Comparison of ENCODE assay signal across 16 cellular contexts in the genomic region with DNA sequence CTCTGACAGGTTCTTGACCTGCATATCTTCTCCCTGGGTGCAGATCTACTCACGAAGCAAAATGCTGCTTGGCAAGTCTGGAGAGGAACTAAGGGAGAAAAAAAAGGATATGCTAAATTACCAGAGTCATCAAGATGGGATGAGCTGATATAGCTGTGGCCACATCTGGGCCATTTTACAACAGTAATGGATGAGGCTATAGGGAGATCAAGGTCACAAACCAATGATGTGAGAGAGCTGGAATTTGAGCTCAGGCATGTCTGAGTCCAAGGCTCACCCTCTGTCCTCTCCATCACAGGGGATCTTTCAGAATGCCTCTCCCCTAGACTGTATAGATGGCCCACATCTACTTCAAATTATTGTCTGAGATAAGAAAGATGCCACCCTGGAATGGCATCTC. TPM values are rescaled to one million over a fixed set of nuclear protein-coding genes. Genes with fewer than 3 reads are reported as not detected.
"Had no signal": no experiment of that assay in that cellular context is flagged by ENCODE, and none has a peak within 500 bp of the region (broad histone marks: within the 10 kb centered on the region; RNA-seq: fewer than 3 reads in every experiment).

No MANE protein-coding gene starts in this region.

- H3K27me3 Mint-ChIP-seq: activated CD4-positive, alpha-beta memory T cell treated with anti-CD3 and anti-CD28 coated beads, Interleukin-2, amount 10 ng/mL, durations not matched to agents 7 days and 5 days; activated naive CD8-positive, alpha-beta T cell treated with anti-CD3 and anti-CD28 coated beads, Interleukin-2, amount 50 U/mL, for 24 hours; stimulated activated naive B cell treated with anti-CD40 and anti-IgM and Interleukin-4, amounts not matched to agents 10 μg/mL and 1 μg/mL and 100 μg/mL, for 72 hours had no signal

- H3K9me3 Mint-ChIP-seq: activated CD4-positive, alpha-beta memory T cell treated with anti-CD3 and anti-CD28 coated beads, Interleukin-2, amount 10 ng/mL, durations not matched to agents 7 days and 5 days; activated naive CD4-positive, alpha-beta T cell treated with anti-CD3 and anti-CD28 coated beads for 36 hours; activated naive CD8-positive, alpha-beta T cell treated with anti-CD3 and anti-CD28 coated beads, Interleukin-2, amount 50 U/mL, for 24 hours; nephron; stimulated activated naive B cell treated with anti-CD40 and anti-IgM and Interleukin-4, amounts not matched to agents 10 μg/mL and 1 μg/mL and 100 μg/mL, for 72 hours; T-helper 2 cell treated with Interferon-gamma antibody and Interleukin-4, amounts not matched to agents 5 μg/mL and 100 μg/mL, for 36 hours had no signal

- H3K4me1 ChIP-seq: ascending aorta, breast epithelium, spleen had no signal

- H3K27me3 ChIP-seq: ascending aorta, breast epithelium, heart right ventricle, spleen had no signal

- H3K9me3 ChIP-seq: ascending aorta, breast epithelium, heart right ventricle, spleen had no signal

- H3K36me3 Mint-ChIP-seq: stimulated activated naive B cell treated with anti-CD40 and anti-IgM and Interleukin-4, amounts not matched to agents 10 μg/mL and 1 μg/mL and 100 μg/mL, for 72 hours had no signal

- DNase-seq: activated CD4-positive, alpha-beta memory T cell treated with anti-CD3 and anti-CD28 coated beads, Interleukin-2, amount 10 ng/mL, durations not matched to agents 7 days and 5 days; activated CD4-positive, alpha-beta T cell treated with anti-CD3 and anti-CD28 coated beads for 48 hours; activated CD4-positive, CD25-positive, alpha-beta regulatory T cell; activated naive CD4-positive, alpha-beta T cell treated with anti-CD3 and anti-CD28 coated beads for 36 hours; activated naive CD8-positive, alpha-beta T cell treated with anti-CD3 and anti-CD28 coated beads, Interleukin-2, amount 50 U/mL, for 24 hours; activated T-cell treated with anti-CD3 and anti-CD28 coated beads, Interleukin-2, amount 50 U/mL, for 1 hour; heart right ventricle; posterior cingulate gyrus; spleen; stimulated activated CD4-positive, alpha-beta T cell treated with anti-CD3 and anti-CD28 coated beads, Interleukin-4, amount 100 ng/mL, for 4 hours; stimulated activated naive B cell treated with anti-CD40 and anti-IgM and Interleukin-4, amounts not matched to agents 10 μg/mL and 1 μg/mL and 100 μg/mL, for 72 hours had no signal

- H3K27ac ChIP-seq: ascending aorta, breast epithelium, coronary artery, heart right ventricle, spleen had no signal

- H3K4me1 Mint-ChIP-seq: activated CD4-positive, alpha-beta memory T cell treated with anti-CD3 and anti-CD28 coated beads, Interleukin-2, amount 10 ng/mL, durations not matched to agents 7 days and 5 days; activated naive CD8-positive, alpha-beta T cell treated with anti-CD3 and anti-CD28 coated beads, Interleukin-2, amount 50 U/mL, for 24 hours had no signal

- H3K4me3 ChIP-seq: ascending aorta, breast epithelium, coronary artery, heart right ventricle, spleen had no signal

- H3K36me3 ChIP-seq: ascending aorta, breast epithelium, heart right ventricle, spleen had no signal

- H3K27ac Mint-ChIP-seq: activated CD4-positive, alpha-beta memory T cell treated with anti-CD3 and anti-CD28 coated beads, Interleukin-2, amount 10 ng/mL, durations not matched to agents 7 days and 5 days; activated naive CD4-positive, alpha-beta T cell treated with anti-CD3 and anti-CD28 coated beads for 36 hours; activated naive CD8-positive, alpha-beta T cell treated with anti-CD3 and anti-CD28 coated beads, Interleukin-2, amount 50 U/mL, for 24 hours; stimulated activated naive B cell treated with anti-CD40 and anti-IgM and Interleukin-4, amounts not matched to agents 10 μg/mL and 1 μg/mL and 100 μg/mL, for 72 hours; T-helper 2 cell treated with Interferon-gamma antibody and Interleukin-4, amounts not matched to agents 5 μg/mL and 100 μg/mL, for 36 hours had no signal

- H3K4me3 Mint-ChIP-seq: activated CD4-positive, alpha-beta memory T cell treated with anti-CD3 and anti-CD28 coated beads, Interleukin-2, amount 10 ng/mL, durations not matched to agents 7 days and 5 days; activated naive CD4-positive, alpha-beta T cell treated with anti-CD3 and anti-CD28 coated beads for 36 hours; activated naive CD8-positive, alpha-beta T cell treated with anti-CD3 and anti-CD28 coated beads, Interleukin-2, amount 50 U/mL, for 24 hours; nephron; stimulated activated naive B cell treated with anti-CD40 and anti-IgM and Interleukin-4, amounts not matched to agents 10 μg/mL and 1 μg/mL and 100 μg/mL, for 72 hours; T-helper 2 cell treated with Interferon-gamma antibody and Interleukin-4, amounts not matched to agents 5 μg/mL and 100 μg/mL, for 36 hours had no signal

RNA-seq across cellular contexts. Expression of a gene that starts 26.2 kb away (rescaled TPM):
- total RNA-seq: ascending aorta had no signal

RNA-seq across cellular contexts. Expression of a gene that starts 33.5 kb away (rescaled TPM):
- total RNA-seq: ascending aorta had no signal
